In the genomic region with DNA sequence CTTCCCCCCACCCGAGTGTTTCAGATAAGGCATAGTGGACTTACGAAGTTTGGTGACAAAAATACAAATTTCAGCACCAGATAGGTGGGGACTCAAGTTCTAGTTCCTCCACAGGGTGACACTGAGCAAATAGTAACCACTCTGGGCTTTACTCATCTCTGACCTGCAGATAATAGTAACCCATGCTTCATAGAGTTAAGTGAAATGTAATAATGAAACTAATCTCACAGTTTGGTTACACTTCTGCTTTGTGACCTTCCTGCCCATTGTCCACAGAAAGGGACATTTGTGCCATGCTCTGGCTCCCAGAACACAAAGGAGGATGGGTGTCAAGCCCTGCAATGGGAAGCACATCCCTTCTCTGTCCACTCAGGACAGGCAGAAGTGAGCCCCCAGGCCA, we compare ENCODE assay signal across 15 cellular contexts. TPM values are rescaled to one million over a fixed set of nuclear protein-coding genes. Genes with fewer than 3 reads are reported as not detected.
DNase-seq lines count a peak whose midpoint lies in the region; ATAC-seq, FAIRE-seq and TF ChIP-seq lines count a peak whose summit lies in the region.
"Had no signal": no experiment of that assay in that cellular context is flagged by ENCODE, and none has a peak within 500 bp of the region (broad histone marks: within the 10 kb centered on the region; RNA-seq: fewer than 3 reads in every experiment).

No MANE protein-coding gene starts in this region.

- no peak for ATAC-seq in HepG2
- no peak for ATAC-seq in right lobe of liver
- peak; percentile 55 for ATAC-seq in GM21825 (IDR thresholded peaks at IDR 0.05; ENCODE audit: unreplicated experiment)
- ATAC-seq in HG03432 (IDR thresholded peaks at IDR 0.05; ENCODE audit: unreplicated experiment), result peak; percentile 89

- TF ChIP-seq RAD21 in HepG2 (CRISPR knock-in tag; IDR thresholded peaks at IDR 0.05), result no peak

- FAIRE-seq in HepG2 (lab: Jason Lieb, UNC), result no peak

- POLR2A ChIA-PET in HepG2 (lab: Yijun Ruan, JAX), result no interaction called here

- no peak overlapping the region for H3K27ac ChIP-seq in HepG2 (ENCODE audit: extremely low read length, insufficient read depth, low read length)
- H3K27ac ChIP-seq in right lobe of liver, result no peak overlapping the region
- H3K27ac ChIP-seq: colonic mucosa, upper lobe of left lung had no signal

- 7% methylated on average over 2 of the region's 2 CpGs for WGBS in HepG2 (ENCODE audit: low lambda C conversion rate)
- 82% methylated on average over 2 of the region's 2 CpGs for WGBS in right lobe of liver (ENCODE audit: insufficient coverage, low coverage, low lambda C conversion rate, missing lambda C conversion rate)

- no peak overlapping the region for H3K9ac ChIP-seq in HepG2 (ENCODE audit: insufficient read depth, low read depth, low read length)

- TF ChIP-seq CTCF in HepG2 (CRISPR knock-in tag; IDR thresholded peaks at IDR 0.05), result no peak
- no peak for TF ChIP-seq CTCF in right lobe of liver (IDR thresholded peaks at IDR 0.05)

- peaks cover 6 to 8% of the 10 kb centered on the region in 2 experiments; a peak in 4 of 5 replicates for H3K27me3 ChIP-seq in HepG2 (ENCODE audit: control insufficient read depth in 1 of 2, insufficient read depth in 2 of 2, low read length in 2 of 2)
- no peaks in the 10 kb centered on the region for H3K27me3 ChIP-seq in right lobe of liver
- H3K27me3 ChIP-seq: upper lobe of left lung had no signal

- no peak for TF ChIP-seq POLR2A in HepG2 (IDR thresholded peaks at IDR 0.05; ENCODE audit: insufficient read depth in 1 of 2, low read depth in 2 of 2, low read length in 2 of 2)
- TF ChIP-seq POLR2A in right lobe of liver (IDR thresholded peaks at IDR 0.05), result no peak

- BruUV-seq in HepG2 (replicated peaks; lab: Mats Ljungman, UMichigan), result no TSS peak

- H3K4me3 ChIP-seq in HepG2 (replicated peaks in 1 of 3; ENCODE audit: insufficient read depth in 1 of 3, low read depth in 2 of 3, low read length in 3 of 3), result no peak overlapping the region
- H3K4me3 ChIP-seq in right lobe of liver, result no peak overlapping the region
- H3K4me3 ChIP-seq: colonic mucosa, upper lobe of left lung had no signal

- no peaks in the 10 kb centered on the region for H3K9me3 ChIP-seq in HepG2 (ENCODE audit: low read length)
- no peaks in the 10 kb centered on the region for H3K9me3 ChIP-seq in right lobe of liver
- H3K9me3 ChIP-seq: colonic mucosa, upper lobe of left lung had no signal

- CTCF ChIA-PET in HepG2 (lab: Yijun Ruan, JAX; ENCODE audit: low intra/inter-chr PET ratio, low total read pairs), result no interaction called here

- peaks cover 38% of the 10 kb centered on the region for H3K4me1 ChIP-seq in HepG2 (ENCODE audit: insufficient read depth, low read length)
- H3K4me1 ChIP-seq in right lobe of liver, result peaks cover 0 to 51% (median 24%) of the 10 kb centered on the region in 4 donors
- H3K4me1 ChIP-seq: colonic mucosa had no signal

- intact Hi-C loops in HepG2 (cut with micrococcal nuclease; ENCODE audit: unreplicated experiment) (no loop called here), right lobe of liver (cut with DNase I) (loop anchor here in 1 of 2 donors (10.0 kb wide), 2 partner anchors 126 to 416 kb away; no protein-coding TSS in a partner anchor)

- no peaks in the 10 kb centered on the region for H3K36me3 ChIP-seq in HepG2 (replicated peaks in 1 of 2; ENCODE audit: control insufficient read depth in 1 of 2, insufficient read depth in 2 of 2, low read length in 2 of 2)
- H3K36me3 ChIP-seq in right lobe of liver, result peaks cover 0 to 5% (median 0%) of the 10 kb centered on the region in 4 donors
- H3K36me3 ChIP-seq: colonic mucosa, upper lobe of left lung had no signal

- DNase-seq in HepG2 (ENCODE audit: low spot score), result no peak
- DNase-seq in right lobe of liver, result no peak
- no peak for DNase-seq in activated CD4-positive, alpha-beta T cell treated with anti-CD3 and anti-CD28 coated beads, Interleukin-2, amount 50 U/mL, for 48 hours
- DNase-seq in stimulated activated CD4-positive, alpha-beta T cell treated with anti-CD3 and anti-CD28 coated beads, Interleukin-4, amount 100 ng/mL, for 1 hour, result no peak
- no peak for DNase-seq in T-helper 1 cell
- no peak for DNase-seq in SHP77 (lab: John Stamatoyannopoulos, UW)
- DNase-seq: Calu3, colonic mucosa, HCEC 1CT, NCI-H1417 treated with DMSO at 0.1 percent for 48 hours, NCI-H69, Right ventricle myocardium superior, upper lobe of left lung had no signal

- TF ChIP-seq EP300 in HepG2 (IDR thresholded peaks at IDR 0.05; ENCODE audit: low read depth in 2 of 2, low read length in 2 of 2), result no peak
- TF ChIP-seq EP300 in HepG2 (CRISPR knock-in tag; IDR thresholded peaks at IDR 0.05; ENCODE audit: borderline replicate concordance), result no peak

- H2AFZ ChIP-seq in HepG2 (ENCODE audit: low read length), result no peak overlapping the region

- no peaks in the 10 kb centered on the region for H3K79me2 ChIP-seq in HepG2 (ENCODE audit: insufficient read depth, low read length)

- H3K4me2 ChIP-seq in HepG2 (ENCODE audit: low read depth, low read length), result no peak overlapping the region

- in situ Hi-C loops in HepG2 (cut with HindIII; ENCODE audit: extremely low pct_ligation_motif_present, low pct_unique_long_range_greater_than_20kb), result loop anchor here (10.0 kb wide), 1 partner anchor 1566 kb away; no protein-coding TSS in a partner anchor

- no peaks in the 10 kb centered on the region for H4K20me1 ChIP-seq in HepG2 (ENCODE audit: insufficient read depth, low read length)

TF ChIP-seq in HepG2, 621 proteins besides CTCF, POLR2A, EP300 and RAD21:
- no peak for TF ChIP-seq TCF7L2 (IDR thresholded peaks at IDR 0.05; ENCODE audit: low read depth, low read length)
- no peak for TF ChIP-seq ZNF556 (CRISPR knock-in tag; IDR thresholded peaks at IDR 0.05; ENCODE audit: borderline replicate concordance)
- TF ChIP-seq ZBTB20 (CRISPR knock-in tag; IDR thresholded peaks at IDR 0.05; ENCODE audit: borderline replicate concordance, low read depth), result 0 out of 2 replicates have a peak, but pooled peaks have one; percentile 48

RNA-seq across cellular contexts. Expression of a gene that starts 8.5 kb away (rescaled TPM):
- 0.11 and 0.18 TPM in 2 replicates for total RNA-seq in HepG2 (2016; rRNA removed; fragmentation: Illumina TruSeq; extraction: Trizol)
- total RNA-seq in HepG2 (2016; cell fraction: cytosol; rRNA removed; fragmentation: Illumina TruSeq; extraction: Trizol; ENCODE audit: low read depth), result not detected in 2 replicates
- 0.06 and 0.27 TPM in 2 replicates for total RNA-seq in HepG2 (2016; cell fraction: insoluble cytoplasmic fraction; rRNA removed; fragmentation: Illumina TruSeq; extraction: Trizol)
- total RNA-seq in HepG2 (2016; cell fraction: membrane; rRNA removed; fragmentation: Illumina TruSeq; extraction: Trizol), result 0.03 and 0.09 TPM in 2 replicates
- total RNA-seq in HepG2 (2016; cell fraction: nucleus; rRNA removed; fragmentation: Illumina TruSeq; extraction: Trizol), result 0.13 and 0.25 TPM in 2 replicates
- polyA plus RNA-seq in HepG2 (2011; rRNA removed), result 0.08 and 0.14 TPM in 2 replicates
- polyA plus RNA-seq in HepG2 (2011; cell fraction: cytosol; rRNA removed), result 0.04 and 0.10 TPM in 2 replicates
- polyA plus RNA-seq in HepG2 (2011; cell fraction: nucleus; rRNA removed), result 0.14 and 0.24 TPM in 2 replicates
- polyA plus RNA-seq in HepG2 (2012), result 0.11 and 0.28 TPM in 2 replicates
- not detected in 2 replicates for polyA plus RNA-seq in HepG2 (2016; cell fraction: cytosol; fragmentation: Illumina TruSeq; extraction: Trizol; ENCODE audit: low read depth)
- 0.26 and 0.32 TPM in 2 replicates for polyA plus RNA-seq in HepG2 (2016; cell fraction: insoluble cytoplasmic fraction; fragmentation: Illumina TruSeq; extraction: Trizol; ENCODE audit: low read depth)
- 0.05 and 0.07 TPM in 2 replicates for polyA plus RNA-seq in HepG2 (2016; cell fraction: membrane; fragmentation: Illumina TruSeq; extraction: Trizol; ENCODE audit: low read depth)
- polyA plus RNA-seq in HepG2 (2016; cell fraction: nucleus; fragmentation: Illumina TruSeq; extraction: Trizol; ENCODE audit: insufficient read depth, low read depth), result 0.39 and 0.52 TPM in 2 replicates
- 0.06 and 0.98 TPM in 2 replicates for polyA minus RNA-seq in HepG2 (2011; rRNA and poly(A)+ RNA removed; ENCODE audit: low replicate concordance)
- 0.18 and 0.20 TPM in 2 replicates for polyA minus RNA-seq in HepG2 (2011; cell fraction: cytosol; rRNA and poly(A)+ RNA removed)
- 0.12 and 0.13 TPM in 2 replicates for polyA minus RNA-seq in HepG2 (2011; cell fraction: nucleus; rRNA and poly(A)+ RNA removed)
- total RNA-seq in right lobe of liver, result 10 to 100 TPM; 16.6 to 32.3 (median 22.5) TPM

Comparison
In these comparisons a context has a peak if more than half of its experiments do, and no peak if none do; other contexts are left out.
1. RNA of a gene that starts 8.5 kb away (total RNA-seq): 16.6 to 32.3 TPM in right lobe of liver; 0.03 to 0.27 TPM in HepG2; every median in the first group is over 10 times any median in the second.
2. ATAC-seq: peak in GM21825 (single experiment) and HG03432 (single experiment); none in HepG2 (single experiment) and right lobe of liver (0 of 4).